8 cellular contexts compared by ENCODE assay signal in the genomic region with DNA sequence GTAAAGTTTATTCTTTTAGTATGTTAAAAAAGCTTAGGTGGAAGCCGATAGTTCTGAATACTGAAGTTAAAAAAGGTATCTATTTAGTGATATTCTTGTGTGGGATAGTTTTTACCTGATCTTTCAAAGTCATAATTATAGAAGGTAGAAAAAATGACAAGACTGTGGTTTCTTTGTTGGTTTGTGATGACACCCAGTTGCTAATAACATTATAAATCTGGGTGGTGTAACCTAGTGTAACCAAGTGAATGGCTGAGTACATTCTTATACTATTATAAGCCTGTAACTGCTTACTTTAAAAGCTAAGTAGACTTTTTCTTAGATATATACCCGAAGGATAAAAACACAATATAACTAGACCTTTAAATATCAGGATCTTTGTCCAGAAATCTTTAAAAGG. TPM values are rescaled to one million over a fixed set of nuclear protein-coding genes. Genes with fewer than 3 reads are reported as not detected.
DNase-seq lines count a peak whose midpoint lies in the region; ATAC-seq, FAIRE-seq and TF ChIP-seq lines count a peak whose summit lies in the region.

No MANE protein-coding gene starts in this region.

- no peak for TF ChIP-seq POLR2A in GM12891 (IDR thresholded peaks at IDR 0.05; ENCODE audit: low read depth, low read length)

- H3K36me3 Mint-ChIP-seq in HFFc6 (ENCODE audit: low read depth), result peaks cover 22% of the 10 kb centered on the region
- H3K36me3 Mint-ChIP-seq in activated naive CD8-positive, alpha-beta T cell, result no peaks in the 10 kb centered on the region

- no peak for ATAC-seq in HG02970 (IDR thresholded peaks at IDR 0.05; ENCODE audit: low FRiP score, unreplicated experiment)

- intact Hi-C loops in A673 (cut with micrococcal nuclease; ENCODE audit: unreplicated experiment), result no loop called here

- H3K27ac ChIP-seq in A673 (ENCODE audit: low read depth, low read length, poor library complexity, severe bottlenecking), result peak overlapping the region; percentile 98
- no peak overlapping the region for H3K27ac ChIP-seq in urinary bladder (ENCODE audit: low read depth)

- 8% methylated on average over 2 of the region's 2 CpGs for WGBS in urinary bladder

- peaks cover 1% of the 10 kb centered on the region; the same call in 1 of the 2 replicates for H3K27me3 Mint-ChIP-seq in HFFc6 (ENCODE audit: insufficient read depth)
- H3K27me3 Mint-ChIP-seq in activated naive CD8-positive, alpha-beta T cell, result no peaks in the 10 kb centered on the region

- BruUV-seq in A673 (replicated peaks; lab: Mats Ljungman, UMichigan), result TSS peak; percentile 41

- CTCF ChIA-PET in A673 (lab: Charles Lee), result no interaction called here

- no peak for FAIRE-seq in GM12891 (lab: Jason Lieb, UNC)

- POLR2A ChIA-PET in A673 (lab: Charles Lee; ENCODE audit: low non-redundant PET), result no interaction called here

- H3K27ac Mint-ChIP-seq in HFFc6, result peak overlapping the region; percentile 97
- peak overlapping the region; percentile 83 for H3K27ac Mint-ChIP-seq in activated naive CD8-positive, alpha-beta T cell

- H3K36me3 ChIP-seq in A673 (ENCODE audit: insufficient read depth, low read length, poor library complexity, severe bottlenecking), result no peaks in the 10 kb centered on the region
- no peaks in the 10 kb centered on the region for H3K36me3 ChIP-seq in kidney epithelial cell (ENCODE audit: control insufficient read depth, insufficient read depth, low read length)
- no peaks in the 10 kb centered on the region for H3K36me3 ChIP-seq in urinary bladder (ENCODE audit: insufficient read depth)

- no peaks in the 10 kb centered on the region for H3K27me3 ChIP-seq in A673 (replicated peaks; ENCODE audit: insufficient read depth, low read depth, low read length, poor library complexity)
- no peaks in the 10 kb centered on the region for H3K27me3 ChIP-seq in kidney epithelial cell (ENCODE audit: control insufficient read depth, insufficient read depth, low read length)

- H3K4me3 ChIP-seq in A673 (ENCODE audit: low read depth, low read length, poor library complexity, severe bottlenecking) (peak overlapping the region; percentile 96), kidney epithelial cell (ENCODE audit: low read depth, low read length) (peak overlapping the region; percentile 67), urinary bladder (ENCODE audit: low read depth, low read length) (peak overlapping the region; percentile 99)

- no peaks in the 10 kb centered on the region for H3K9me3 Mint-ChIP-seq in HFFc6
- H3K9me3 Mint-ChIP-seq in activated naive CD8-positive, alpha-beta T cell (ENCODE audit: low read depth), result no peaks in the 10 kb centered on the region

- H3K4me1 Mint-ChIP-seq in HFFc6 (ENCODE audit: low read depth), result peaks cover 62% of the 10 kb centered on the region
- H3K4me1 Mint-ChIP-seq in activated naive CD8-positive, alpha-beta T cell (ENCODE audit: low read depth), result peaks cover 55% of the 10 kb centered on the region

- H3K4me3 Mint-ChIP-seq in HFFc6, result peak overlapping the region; percentile 99
- peak overlapping the region; percentile 94 for H3K4me3 Mint-ChIP-seq in activated naive CD8-positive, alpha-beta T cell

- no peak for DNase-seq in A673 (ENCODE audit: low spot score)
- DNase-seq in HFFc6, result peak; percentile 52
- DNase-seq in kidney epithelial cell (ENCODE audit: low read depth), result no peak
- no peak for DNase-seq in ecto neural progenitor cell (ENCODE audit: low spot score)
- DNase-seq in GM12891 (ENCODE audit: insufficient read length, low spot score), result no peak

- H3K4me1 ChIP-seq in A673 (ENCODE audit: insufficient read depth, low read length, poor library complexity, severe bottlenecking), result peaks cover 9% of the 10 kb centered on the region
- peaks cover 2% of the 10 kb centered on the region for H3K4me1 ChIP-seq in urinary bladder (ENCODE audit: insufficient read depth)

- H3K9me3 ChIP-seq in A673 (ENCODE audit: low read depth, low read length, poor library complexity, severe bottlenecking), result no peaks in the 10 kb centered on the region

- TF ChIP-seq CTCF in A673 (conservative IDR thresholded peaks at IDR 0.05; ENCODE audit: low read depth, low read length) (no peak), HFFc6 (IDR thresholded peaks at IDR 0.05) (no peak), kidney epithelial cell (IDR thresholded peaks at IDR 0.05; ENCODE audit: insufficient read depth, low read length, poor library complexity, severe bottlenecking) (no peak)

TF ChIP-seq in GM12891, 5 proteins besides CTCF, POLR2A, EP300 and RAD21:
- no peak for TF ChIP-seq PAX5 (IDR thresholded peaks at IDR 0.05; ENCODE audit: insufficient read depth, low read length, severe bottlenecking)
- no peak for TF ChIP-seq POU2F2 (IDR thresholded peaks at IDR 0.05; ENCODE audit: low read depth, low read length)
- TF ChIP-seq SPI1 (IDR thresholded peaks at IDR 0.05; ENCODE audit: low read depth, low read length), result no peak
- no peak for TF ChIP-seq TAF1 (IDR thresholded peaks at IDR 0.05; ENCODE audit: low read depth, low read length)
- TF ChIP-seq POLR2AphosphoS5 (IDR thresholded peaks at IDR 0.05; ENCODE audit: low read depth, low read length), result no peak

RNA-seq across cellular contexts. Expression of gene CDK13, which starts 2.3 kb away (rescaled TPM):
- total RNA-seq in A673 (2021) (54.2 and 56.6 TPM in 2 replicates), kidney epithelial cell (49.4 and 49.8 TPM in 2 replicates), urinary bladder (149 TPM)
- total RNA-seq in HFFc6 (2021; fragmentation: NEBNext Ultra II Directional; extraction: Animal tissue kit (Norgen Biotek cat#: 25700)), result 10 to 100 TPM; 28.8 to 31.7 (median 30.2) TPM
- 17.5 TPM for polyA plus RNA-seq in urinary bladder
- 14.7 TPM for polyA plus RNA-seq in GM12891 (2012; ENCODE audit: low read depth, missing spikeins)
